8 cellular contexts compared by ENCODE assay signal in the genomic region with DNA sequence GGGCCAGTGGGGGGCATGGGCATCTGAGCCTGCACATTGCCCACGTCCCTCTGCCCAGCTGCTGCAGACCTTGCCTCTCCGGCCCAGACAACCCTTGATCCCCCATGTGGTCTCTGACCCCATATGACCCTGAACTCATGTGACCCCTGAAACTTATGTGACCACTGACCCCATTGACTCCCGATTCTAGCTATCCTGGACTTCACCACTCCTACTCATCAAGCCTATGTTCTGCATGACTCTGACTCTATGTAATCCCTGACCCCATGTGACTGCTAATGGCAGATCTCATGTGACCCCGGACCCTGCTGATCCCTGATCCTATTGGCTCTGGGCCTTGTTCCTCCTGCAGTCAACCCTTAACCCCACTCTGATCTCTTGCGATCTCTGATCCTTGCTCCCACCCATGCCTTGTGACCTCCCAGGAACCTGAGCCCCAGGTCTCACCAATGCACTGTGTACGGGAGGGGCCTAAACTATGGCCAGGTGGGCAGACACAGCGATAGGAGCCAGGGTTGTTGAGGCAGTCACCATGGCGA. TPM values are rescaled to one million over a fixed set of nuclear protein-coding genes. Genes with fewer than 3 reads are reported as not detected.
DNase-seq lines count a peak whose midpoint lies in the region; ATAC-seq and TF ChIP-seq lines count a peak whose summit lies in the region.

No MANE protein-coding gene starts in this region.

- TF ChIP-seq POLR2A in GM18505 (IDR thresholded peaks at IDR 0.05; ENCODE audit: borderline replicate concordance, extremely low read depth, insufficient read depth, insufficient read length): no peak

- H3K27ac ChIP-seq in upper lobe of right lung: no peak overlapping the region

- no peak for DNase-seq in natural killer cell
- DNase-seq in natural killer cell treated with Interleukin-12 subunit alpha and Interleukin-12 subunit beta and Interleukin-15 and Interleukin-18, amount 100 ng/mL, for 72 hours (ENCODE audit: low spot score): no peak
- peak; percentile 77 for DNase-seq in NCI-H82 (lab: John Stamatoyannopoulos, UW)
- no peak for DNase-seq in upper lobe of right lung

- H3K9me3 ChIP-seq in upper lobe of right lung: no peaks in the 10 kb centered on the region

- H3K27ac Mint-ChIP-seq in natural killer cell (peak overlapping the region; percentile 60 to 64), brain (peak overlapping the region in 4 of 5 experiments; percentile 4 to 65 (median 39))
- peak overlapping the region in 1 of 2 donors; percentile 59 for H3K27ac Mint-ChIP-seq in natural killer cell treated with Interleukin-12 subunit alpha and Interleukin-12 subunit beta and Interleukin-15 and Interleukin-18, amount 100 ng/mL, for 72 hours

- intact Hi-C loops in natural killer cell (cut with micrococcal nuclease): no loop called here
- intact Hi-C loops in upper lobe of right lung (cut with DNase I): no loop called here

- H3K27me3 Mint-ChIP-seq in natural killer cell (ENCODE audit: low read depth in 2 of 2) (no peaks in the 10 kb centered on the region), brain (peaks cover 14% of the 10 kb centered on the region)
- no peaks in the 10 kb centered on the region for H3K27me3 Mint-ChIP-seq in natural killer cell treated with Interleukin-12 subunit alpha and Interleukin-12 subunit beta and Interleukin-15 and Interleukin-18, amount 100 ng/mL, for 72 hours

- H3K36me3 ChIP-seq in upper lobe of right lung: peaks cover 6% of the 10 kb centered on the region

- ATAC-seq in natural killer cell (no peak), upper lobe of right lung (peak; percentile 54), HG02623 (IDR thresholded peaks at IDR 0.05; ENCODE audit: unreplicated experiment) (no peak), GM18505 (IDR thresholded peaks at IDR 0.05; ENCODE audit: unreplicated experiment) (no peak), HG03457 (IDR thresholded peaks at IDR 0.05; ENCODE audit: unreplicated experiment) (no peak)
- ATAC-seq in natural killer cell treated with Interleukin-12 subunit alpha and Interleukin-12 subunit beta and Interleukin-15 and Interleukin-18, amount 100 ng/mL, for 72 hours: no peak

- peaks cover 46 to 68% of the 10 kb centered on the region in 2 donors for H3K4me1 Mint-ChIP-seq in natural killer cell
- peaks cover 47 to 57% of the 10 kb centered on the region in 2 donors for H3K4me1 Mint-ChIP-seq in natural killer cell treated with Interleukin-12 subunit alpha and Interleukin-12 subunit beta and Interleukin-15 and Interleukin-18, amount 100 ng/mL, for 72 hours (ENCODE audit: low read depth in 2 of 2)
- H3K4me1 Mint-ChIP-seq in brain: peaks cover 39% of the 10 kb centered on the region

- H3K9me3 Mint-ChIP-seq in natural killer cell: no peaks in the 10 kb centered on the region
- H3K9me3 Mint-ChIP-seq in natural killer cell treated with Interleukin-12 subunit alpha and Interleukin-12 subunit beta and Interleukin-15 and Interleukin-18, amount 100 ng/mL, for 72 hours: no peaks in the 10 kb centered on the region
- H3K9me3 Mint-ChIP-seq in brain: peaks cover 0 to 12% (median 2%) of the 10 kb centered on the region in 5 experiments

- H3K27me3 ChIP-seq in upper lobe of right lung: no peaks in the 10 kb centered on the region

- peaks cover 24% of the 10 kb centered on the region for H3K4me1 ChIP-seq in upper lobe of right lung

- no peak for TF ChIP-seq CTCF in natural killer cell (IDR thresholded peaks at IDR 0.05)
- no peak for TF ChIP-seq CTCF in brain (conservative IDR thresholded peaks at IDR 0.05)
- TF ChIP-seq CTCF in upper lobe of right lung (IDR thresholded peaks at IDR 0.05): no peak

- H3K4me3 ChIP-seq in upper lobe of right lung: no peak overlapping the region

- no peaks in the 10 kb centered on the region for H3K36me3 Mint-ChIP-seq in natural killer cell
- no peaks in the 10 kb centered on the region for H3K36me3 Mint-ChIP-seq in natural killer cell treated with Interleukin-12 subunit alpha and Interleukin-12 subunit beta and Interleukin-15 and Interleukin-18, amount 100 ng/mL, for 72 hours
- peaks cover 34% of the 10 kb centered on the region for H3K36me3 Mint-ChIP-seq in brain

- H3K4me3 Mint-ChIP-seq in natural killer cell (peak overlapping the region; percentile 28), brain (peak overlapping the region in 1 of 5 experiments; percentile 3)
- H3K4me3 Mint-ChIP-seq in natural killer cell treated with Interleukin-12 subunit alpha and Interleukin-12 subunit beta and Interleukin-15 and Interleukin-18, amount 100 ng/mL, for 72 hours: no peak overlapping the region

RNA-seq across cellular contexts. Expression of a gene that starts 5.7 kb away (rescaled TPM):
- 100 to 1,000 TPM; 121 to 155 (median 140) TPM for total RNA-seq in natural killer cell
- 10 to 100 TPM; 42.3 to 60.2 TPM for total RNA-seq in natural killer cell treated with Interleukin-12 subunit alpha and Interleukin-12 subunit beta and Interleukin-15 and Interleukin-18, amount 100 ng/mL, for 72 hours
- polyA plus RNA-seq in brain (ENCODE audit: insufficient read depth, low read depth, low replicate concordance): 48.9 TPM
- total RNA-seq in upper lobe of right lung: 128 TPM

RNA-seq across cellular contexts. Expression of a gene that starts 17.8 kb away (rescaled TPM):
- total RNA-seq in natural killer cell (10 to 100 TPM; 40.9 to 64.1 (median 60.0) TPM), upper lobe of right lung (24.0 TPM)
- 10 to 100 TPM; 55.8 to 89.3 TPM for total RNA-seq in natural killer cell treated with Interleukin-12 subunit alpha and Interleukin-12 subunit beta and Interleukin-15 and Interleukin-18, amount 100 ng/mL, for 72 hours
- polyA plus RNA-seq in brain (ENCODE audit: insufficient read depth, low read depth, low replicate concordance): 108 TPM

RNA-seq across cellular contexts. Expression of a gene that starts 19.9 kb away (rescaled TPM):
- 10 to 100 TPM; 41.4 to 52.4 (median 44.6) TPM for total RNA-seq in natural killer cell
- total RNA-seq in natural killer cell treated with Interleukin-12 subunit alpha and Interleukin-12 subunit beta and Interleukin-15 and Interleukin-18, amount 100 ng/mL, for 72 hours: 10 to 100 TPM; 38.0 to 71.5 TPM
- polyA plus RNA-seq in brain (ENCODE audit: insufficient read depth, low read depth, low replicate concordance): 116 TPM
- total RNA-seq in upper lobe of right lung: 44.1 TPM

RNA-seq across cellular contexts. Expression of a gene that starts 23.4 kb away (rescaled TPM):
- 100 to 1,000 TPM; 129 to 137 (median 135) TPM for total RNA-seq in natural killer cell
- 100 to 1,000 TPM; 156 to 188 TPM for total RNA-seq in natural killer cell treated with Interleukin-12 subunit alpha and Interleukin-12 subunit beta and Interleukin-15 and Interleukin-18, amount 100 ng/mL, for 72 hours
- 8.2 TPM for polyA plus RNA-seq in brain (ENCODE audit: insufficient read depth, low read depth, low replicate concordance)
- total RNA-seq in upper lobe of right lung: 88.3 TPM

RNA-seq across cellular contexts. Expression of a gene that starts 27.6 kb away (rescaled TPM):
- 10 to 100 TPM; 61.7 to 79.9 (median 71.3) TPM for total RNA-seq in natural killer cell
- 100 to 1,000 TPM in 1 of 2 donors, 10 to 100 TPM in 1; 84.5 to 112 TPM for total RNA-seq in natural killer cell treated with Interleukin-12 subunit alpha and Interleukin-12 subunit beta and Interleukin-15 and Interleukin-18, amount 100 ng/mL, for 72 hours
- 81.7 TPM for polyA plus RNA-seq in brain (ENCODE audit: insufficient read depth, low read depth, low replicate concordance)
- 74.4 TPM for total RNA-seq in upper lobe of right lung
